Comparison of ENCODE assay signal across 28 cellular contexts in the genomic region with DNA sequence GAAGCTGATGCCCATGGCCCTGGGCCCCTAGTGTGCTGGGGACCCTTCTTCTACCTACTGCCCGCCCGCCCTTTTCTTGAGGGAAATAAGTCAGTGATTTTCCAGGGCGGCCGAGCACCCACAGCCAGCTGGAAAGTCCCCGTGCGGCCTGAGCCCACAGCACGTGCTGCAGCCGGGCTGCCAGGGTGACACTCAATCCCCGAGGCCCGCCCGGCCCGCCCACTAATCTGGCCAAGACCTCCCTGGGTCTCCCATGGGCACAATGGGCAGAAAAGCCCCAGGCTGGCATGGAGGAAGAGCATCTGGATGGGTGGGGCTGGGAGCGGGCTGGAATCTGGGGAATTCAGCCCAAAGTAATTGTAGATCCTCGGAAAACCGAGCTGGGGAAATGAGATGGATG. TPM values are rescaled to one million over a fixed set of nuclear protein-coding genes. Genes with fewer than 3 reads are reported as not detected.
"Had no signal": no experiment of that assay in that cellular context is flagged by ENCODE, and none has a peak within 500 bp of the region (broad histone marks: within the 10 kb centered on the region; RNA-seq: fewer than 3 reads in every experiment).

No MANE protein-coding gene starts in this region.

- FAIRE-seq: endothelial cell of umbilical vein, kidney, urothelium cell line had no signal

- H3K36me3 ChIP-seq: esophagus muscularis mucosa, gastroesophageal sphincter, heart left ventricle, neural progenitor cell, prostate gland, sigmoid colon, spleen, thoracic aorta, tibial nerve, upper lobe of left lung had no signal

- H3K9me3 ChIP-seq: esophagus muscularis mucosa, gastroesophageal sphincter, heart left ventricle, prostate gland, sigmoid colon, spleen, thoracic aorta, tibial nerve, upper lobe of left lung had no signal

- H3K27ac ChIP-seq: coronary artery, esophagus muscularis mucosa, foreskin keratinocyte, gastroesophageal sphincter, heart left ventricle, hepatocyte, neural progenitor cell, prostate gland, sigmoid colon, skin epidermis, spleen, thoracic aorta, tibial nerve, upper lobe of left lung had no signal

- H3K9ac ChIP-seq: neural progenitor cell had no signal

- H2AFZ ChIP-seq: hepatocyte, neural progenitor cell had no signal

- H3K79me2 ChIP-seq: hepatocyte had no signal

- H3K4me3 ChIP-seq: coronary artery, esophagus muscularis mucosa, gastroesophageal sphincter, heart left ventricle, hepatocyte, lung, neural progenitor cell, prostate gland, sigmoid colon, skin epidermis, spleen, thoracic aorta, tibial nerve, upper lobe of left lung had no signal

- H3K4me2 ChIP-seq: hepatocyte, neural progenitor cell had no signal

- H3K4me1 ChIP-seq: esophagus muscularis mucosa, gastroesophageal sphincter, heart left ventricle, prostate gland, sigmoid colon, tibial nerve, upper lobe of left lung had no signal

- ATAC-seq: foreskin keratinocyte; gastroesophageal sphincter; heart left ventricle; left lobe of liver; naive thymus-derived CD4-positive, alpha-beta T cell; right cardiac atrium; stimulated activated memory B cell treated with anti-CD40 and anti-IgM and Interleukin-4, amounts not matched to agents 10 μg/mL and 1 μg/mL and 100 μg/mL, for 72 hours had no signal

- H3K27me3 ChIP-seq: foreskin keratinocyte, hepatocyte, neural progenitor cell, upper lobe of left lung had no signal

- DNase-seq: dermis blood vessel endothelial cell; effector memory CD4-positive, alpha-beta T cell; foreskin keratinocyte; heart left ventricle; kidney; naive thymus-derived CD4-positive, alpha-beta T cell; nucleus accumbens; right cardiac atrium; sigmoid colon; spleen; stimulated activated CD4-positive, alpha-beta T cell treated with anti-CD3 and anti-CD28 coated beads, Interleukin-4, amount 100 ng/mL, for 4 hours had no signal

RNA-seq across cellular contexts. Expression of gene WNT7B, which starts 24.8 kb away (rescaled TPM):
- total RNA-seq: dermis blood vessel endothelial cell; endothelial cell of umbilical vein; esophagus muscularis mucosa; mononuclear cell; naive thymus-derived CD4-positive, alpha-beta T cell; right cardiac atrium; sigmoid colon; spleen; thoracic aorta; tibial nerve had no signal
- polyA plus RNA-seq: endothelial cell of umbilical vein; fibroblast of lung; heart left ventricle; naive thymus-derived CD4-positive, alpha-beta T cell; right cardiac atrium; sigmoid colon; spleen had no signal
